In genomic region chr17:28717578-28718316, GRCh38 we compare ENCODE assay signal across 8 cellular contexts. TPM values are rescaled to one million over a fixed set of nuclear protein-coding genes. Genes with fewer than 3 reads are reported as not detected.
DNase-seq lines count a peak whose midpoint lies in the region; ATAC-seq, FAIRE-seq and TF ChIP-seq lines count a peak whose summit lies in the region.

TSS of gene RAB34 (minus strand) at chr17:28717868. CDS start at chr17:28717266, 602 bp downstream.

- H3K9me2 ChIP-seq in PC-3 (replicated peaks; ENCODE audit: low read length): no peaks in the 10 kb centered on the region

- H3K4me1 ChIP-seq in PC-3 (ENCODE audit: insufficient read depth, low read length) (peaks cover 27% of the 10 kb centered on the region), keratinocyte (ENCODE audit: control insufficient read depth, extremely low read depth, insufficient read depth, low read length) (peaks cover 41% of the 10 kb centered on the region)

- H3K36me3 ChIP-seq in PC-3 (ENCODE audit: low read depth, low read length): peaks cover 34% of the 10 kb centered on the region
- H3K36me3 ChIP-seq in keratinocyte (ENCODE audit: control insufficient read depth in 2 of 2, extremely low read depth in 1 of 2, insufficient read depth in 2 of 2, low read length in 2 of 2): peaks cover 22 to 51% of the 10 kb centered on the region in 2 experiments

- H3K27ac ChIP-seq in PC-3 (ENCODE audit: low read length) (peak within 1 kb of the TSS; percentile 54), keratinocyte (ENCODE audit: control insufficient read depth, insufficient read depth, low read length) (peak within 1 kb of the TSS; percentile 89), skin epidermis (peak within 1 kb of the TSS; percentile 40 to 96 (median 88))

- H3K9me3 ChIP-seq in PC-3 (ENCODE audit: low read length): no peaks in the 10 kb centered on the region
- no peaks in the 10 kb centered on the region for H3K9me3 ChIP-seq in keratinocyte (ENCODE audit: control insufficient read depth, low read depth, low read length)

- ATAC-seq in PC-3: peak; percentile 58
- ATAC-seq in HG02970 (IDR thresholded peaks at IDR 0.05; ENCODE audit: low FRiP score, unreplicated experiment): no peak

- in situ Hi-C loops in GM13977 (cut with MboI; ENCODE audit: low pct_unique_long_range_greater_than_20kb, low sequenced_read_pairs, unreplicated experiment): no loop called here

- dilution Hi-C loops in keratinocyte (cut with MboI; ENCODE audit: extremely low pct_ligation_motif_present, low sequenced_read_pairs): no loop called here

- peaks cover 3% of the 10 kb centered on the region for H3K9me1 ChIP-seq in keratinocyte (ENCODE audit: control insufficient read depth, extremely low read depth, insufficient read depth, low read length)

- H3F3A ChIP-seq in PC-3 (ENCODE audit: low read length, unreplicated experiment): peaks cover 6% of the 10 kb centered on the region

- H2AFZ ChIP-seq in PC-3 (ENCODE audit: low read length): peak within 1 kb of the TSS; percentile 85
- H2AFZ ChIP-seq in keratinocyte (ENCODE audit: control insufficient read depth, low read length): peak within 1 kb of the TSS; percentile 54

- peak; percentile 42 for TF ChIP-seq CTCF in GM13977 (IDR thresholded peaks at IDR 0.05; ENCODE audit: extremely low read depth, insufficient read depth, missing control alignments)
- TF ChIP-seq CTCF in PC-3 (conservative IDR thresholded peaks at IDR 0.05; ENCODE audit: low read depth, low read length): peak; percentile 37
- TF ChIP-seq CTCF in keratinocyte (optimal IDR thresholded peaks at IDR 0.05 in 1 of 3, IDR thresholded peaks at IDR 0.05 in 1 of 3, conservative IDR thresholded peaks at IDR 0.05 in 1 of 3; ENCODE audit: extremely low read depth in 1 of 3, insufficient read depth in 2 of 3, low read length in 3 of 3): peak in 2 of 3 experiments; percentile 21 to 42

- H3K4me3 ChIP-seq in PC-3 (ENCODE audit: low read length): peak within 1 kb of the TSS; percentile 93
- peak within 1 kb of the TSS; percentile 69 to 87 (median 82) for H3K4me3 ChIP-seq in keratinocyte (ENCODE audit: control insufficient read depth in 2 of 3, extremely low read depth in 1 of 3, insufficient read depth in 2 of 3, low read depth in 1 of 3, low read length in 3 of 3)
- peak within 1 kb of the TSS; percentile 37 to 83 (median 57) for H3K4me3 ChIP-seq in skin epidermis

- intact Hi-C loops in PC-3 (cut with micrococcal nuclease): loop anchor here (10.0 kb wide), 1 partner anchor 73 kb away; the partner anchor contains the start of gene BLTP2

- peak within 1 kb of the TSS; percentile 96 for H3K4me2 ChIP-seq in PC-3 (ENCODE audit: low read length)
- peak within 1 kb of the TSS; percentile 99 for H3K4me2 ChIP-seq in keratinocyte (ENCODE audit: control insufficient read depth, extremely low read depth, insufficient read depth, low read depth, low read length)

- no peaks in the 10 kb centered on the region for H3K27me3 ChIP-seq in PC-3 (ENCODE audit: low read length)
- H3K27me3 ChIP-seq in keratinocyte (ENCODE audit: control insufficient read depth, extremely low read depth, insufficient read depth, low read length): no peaks in the 10 kb centered on the region

- H3K79me2 ChIP-seq in PC-3 (ENCODE audit: low read length) (peaks cover 54% of the 10 kb centered on the region), keratinocyte (ENCODE audit: control insufficient read depth, insufficient read depth, low read length) (peaks cover 53% of the 10 kb centered on the region)

- peaks cover 22% of the 10 kb centered on the region for H4K20me1 ChIP-seq in PC-3 (ENCODE audit: low read length)
- H4K20me1 ChIP-seq in keratinocyte (ENCODE audit: control insufficient read depth, extremely low read depth, insufficient read depth, low read length): peaks cover 22% of the 10 kb centered on the region

- CTCF ChIA-PET in PC-3 (lab: Charles Lee): no interaction called here

- H3K9ac ChIP-seq in PC-3 (ENCODE audit: low read length) (peak within 1 kb of the TSS; percentile 99), keratinocyte (ENCODE audit: control insufficient read depth, extremely low read depth, insufficient read depth, low read length) (peak within 1 kb of the TSS; percentile 95)

- POLR2A ChIA-PET in PC-3 (lab: Charles Lee; ENCODE audit: unreplicated experiment): no interaction called here

- no peak for FAIRE-seq in keratinocyte (lab: Jason Lieb, UNC)

- BruUV-seq in PC-3 (replicated peaks; lab: Mats Ljungman, UMichigan): no TSS peak

- DNase-seq in AG08395 (ENCODE audit: low spot score) (peak; percentile 68), GM13977 (ENCODE audit: low spot score) (no peak), PC-3 (peak; percentile 80), cerebellar cortex (ENCODE audit: low spot score) (peak; percentile 76), keratinocyte (ENCODE audit: low read depth, low spot score) (no peak), superior temporal gyrus (ENCODE audit: extremely low spot score) (no peak)

RNA-seq across cellular contexts. Expression of gene RAB34, which starts in this region (rescaled TPM):
- total RNA-seq in PC-3 (2014; rRNA removed): 207 and 211 TPM in 2 replicates
- 115 to 180 TPM (median 134 TPM) in 3 replicates for polyA plus RNA-seq in keratinocyte
- polyA plus RNA-seq in keratinocyte (2011; ENCODE audit: low read depth): 26.8 TPM
- 119 and 128 TPM in 2 replicates for polyA plus RNA-seq in keratinocyte (2011; cell fraction: cytosol; rRNA removed)
- polyA plus RNA-seq in keratinocyte (2011; cell fraction: nucleus; rRNA removed): 105 TPM in 2 replicates
- polyA plus RNA-seq in keratinocyte (2012; ENCODE audit: low replicate concordance): 41.3 and 114 TPM in 2 replicates
- 125 to 177 TPM (median 135 TPM) in 3 replicates for polyA minus RNA-seq in keratinocyte
- 104 TPM for polyA minus RNA-seq in keratinocyte (2011; cell fraction: cytosol; rRNA and poly(A)+ RNA removed)
- polyA minus RNA-seq in keratinocyte (2011; cell fraction: nucleus; rRNA and poly(A)+ RNA removed): 23.2 and 26.4 TPM in 2 replicates

Comparison
In these comparisons a context has a peak if more than half of its experiments do, and no peak if none do; other contexts are left out.
1. DNase-seq: peak in AG08395 (single experiment), PC-3 (single experiment) and cerebellar cortex (single experiment); none in GM13977 (single experiment), keratinocyte (single experiment) and superior temporal gyrus (single experiment).
2. Peak in every context shown above with its lines, with median percentiles within 50 percentile points of each other: CTCF ChIP-seq, H3K27ac ChIP-seq and H3K4me3 ChIP-seq.